In genomic region chr18:76451475-76452331, GRCh38 we compare ENCODE assay signal across 8 cellular contexts. TPM values are rescaled to one million over a fixed set of nuclear protein-coding genes. Genes with fewer than 3 reads are reported as not detected.
DNase-seq lines count a peak whose midpoint lies in the region; ATAC-seq and TF ChIP-seq lines count a peak whose summit lies in the region.

No MANE protein-coding gene starts in this region.

- H3K4me1 Mint-ChIP-seq in CD4-positive, alpha-beta T cell (ENCODE audit: low read depth), result peaks cover 60% of the 10 kb centered on the region
- peaks cover 60% of the 10 kb centered on the region for H3K4me1 Mint-ChIP-seq in activated naive CD8-positive, alpha-beta T cell (ENCODE audit: low read depth)

- no peak overlapping the region for H3K27ac Mint-ChIP-seq in CD4-positive, alpha-beta T cell
- peak overlapping the region; percentile 58 for H3K27ac Mint-ChIP-seq in activated naive CD8-positive, alpha-beta T cell

- no peak for TF ChIP-seq CTCF in CD4-positive, alpha-beta T cell (IDR thresholded peaks at IDR 0.05)
- no peak for TF ChIP-seq CTCF in right atrium auricular region (IDR thresholded peaks at IDR 0.05)
- TF ChIP-seq CTCF in GM13977 (IDR thresholded peaks at IDR 0.05; ENCODE audit: extremely low read depth, insufficient read depth, missing control alignments), result no peak

- no peak overlapping the region for H3K27ac ChIP-seq in CD4-positive, alpha-beta T cell (ENCODE audit: low read depth, low read length)
- H3K27ac ChIP-seq in right atrium auricular region, result peak overlapping the region; percentile 86 to 89

- no peak for DNase-seq in CD4-positive, alpha-beta T cell
- DNase-seq in right atrium auricular region (ENCODE audit: low spot score), result peak; percentile 58
- peak; percentile 65 for DNase-seq in sciatic nerve (ENCODE audit: low spot score)
- no peak for DNase-seq in DMS 273 treated with DMSO at 0.1 percent for 48 hours (lab: John Stamatoyannopoulos, UW)
- DNase-seq in amniotic stem cell (lab: John Stamatoyannopoulos, UW), result no peak
- DNase-seq in GM13977 (ENCODE audit: low spot score), result no peak

- peaks cover 0 to 51% of the 10 kb centered on the region in 2 donors for H3K4me1 ChIP-seq in right atrium auricular region

- no peaks in the 10 kb centered on the region for H3K27me3 ChIP-seq in CD4-positive, alpha-beta T cell (ENCODE audit: control insufficient read depth, insufficient read depth, low read length)
- no peaks in the 10 kb centered on the region for H3K27me3 ChIP-seq in right atrium auricular region

- CTCF ChIA-PET in CD4-positive, alpha-beta T cell (lab: Charles Lee), result no interaction called here

- in situ Hi-C loops in GM13977 (cut with MboI; ENCODE audit: low pct_unique_long_range_greater_than_20kb, low sequenced_read_pairs, unreplicated experiment), result no loop called here

- H3K9me3 Mint-ChIP-seq in CD4-positive, alpha-beta T cell, result no peaks in the 10 kb centered on the region
- H3K9me3 Mint-ChIP-seq in activated naive CD8-positive, alpha-beta T cell (ENCODE audit: low read depth), result no peaks in the 10 kb centered on the region

- peak; percentile 32 for ATAC-seq in CD4-positive, alpha-beta T cell (ENCODE audit: poor library complexity)
- ATAC-seq in HG03159 (IDR thresholded peaks at IDR 0.05; ENCODE audit: unreplicated experiment) (peak; percentile 51), sciatic nerve (peak; percentile 71)

- H3K4me3 ChIP-seq in right atrium auricular region, result peak overlapping the region; percentile 62 to 65

- no peaks in the 10 kb centered on the region for H3K36me3 Mint-ChIP-seq in CD4-positive, alpha-beta T cell (ENCODE audit: low read depth)
- H3K36me3 Mint-ChIP-seq in activated naive CD8-positive, alpha-beta T cell, result no peaks in the 10 kb centered on the region

- H3K27me3 Mint-ChIP-seq in CD4-positive, alpha-beta T cell, result peaks cover 13% of the 10 kb centered on the region
- no peaks in the 10 kb centered on the region for H3K27me3 Mint-ChIP-seq in activated naive CD8-positive, alpha-beta T cell

- H3K9me3 ChIP-seq in CD4-positive, alpha-beta T cell (ENCODE audit: control insufficient read depth, low read length), result no peaks in the 10 kb centered on the region
- no peaks in the 10 kb centered on the region for H3K9me3 ChIP-seq in right atrium auricular region

- intact Hi-C loops in CD4-positive, alpha-beta T cell (cut with DNase I, micrococcal nuclease), result loop anchor here in 1 of 2 experiments (2.0 kb wide), 1 partner anchor 41 kb away; no protein-coding TSS in a partner anchor
- intact Hi-C loops in sciatic nerve (cut with DNase I), result no loop called here

- H3K4me3 Mint-ChIP-seq in CD4-positive, alpha-beta T cell, result peak overlapping the region; percentile 91
- peak overlapping the region; percentile 92 for H3K4me3 Mint-ChIP-seq in activated naive CD8-positive, alpha-beta T cell

- H3K36me3 ChIP-seq in right atrium auricular region, result no peaks in the 10 kb centered on the region

- POLR2A ChIA-PET in CD4-positive, alpha-beta T cell (lab: Charles Lee), result interaction anchor here (0.6 to 0.9 kb wide), 2 partner anchors 39 to 62 kb away, joined by 3 read pairs; no protein-coding TSS in a partner anchor

RNA-seq across cellular contexts. Expression of gene ZNF516, which starts 43.3 kb away (rescaled TPM):
- 10 to 100 TPM; 22.4 to 29.3 TPM for total RNA-seq in CD4-positive, alpha-beta T cell
- 10 to 100 TPM; 11.0 to 14.0 TPM for total RNA-seq in right atrium auricular region
- 53.5 TPM for total RNA-seq in sciatic nerve

Comparison
In these comparisons a context has a peak if more than half of its experiments do, and no peak if none do; other contexts are left out.
1. DNase-seq: peak in right atrium auricular region (single experiment) and sciatic nerve (single experiment); none in CD4-positive, alpha-beta T cell (0 of 10), DMS 273 treated with DMSO at 0.1 percent for 48 hours (single experiment), amniotic stem cell (single experiment) and GM13977 (single experiment).
2. Peak in every context shown above with its lines, with median percentiles within 50 percentile points of each other: ATAC-seq.